10 cellular contexts compared by ENCODE assay signal in the genomic region with DNA sequence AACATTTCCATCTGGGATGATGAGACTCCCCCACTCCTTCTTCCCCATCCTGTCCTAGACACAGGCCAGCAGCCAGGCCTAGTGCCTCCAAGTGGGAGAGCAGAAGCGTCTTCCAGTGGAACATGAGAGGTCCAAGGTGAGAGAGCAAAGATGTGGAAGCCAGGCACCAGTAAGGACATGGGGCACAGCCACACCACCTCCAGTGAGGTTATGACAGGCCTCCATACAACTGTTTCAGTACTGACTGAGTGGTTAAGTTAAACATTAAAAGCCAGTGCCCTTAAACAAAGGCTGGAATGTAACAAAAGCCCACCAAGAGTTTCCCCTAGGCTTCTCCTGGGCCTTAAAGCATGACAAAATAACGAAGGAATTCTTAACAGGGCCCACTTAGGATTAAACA. TPM values are rescaled to one million over a fixed set of nuclear protein-coding genes. Genes with fewer than 3 reads are reported as not detected.
DNase-seq lines count a peak whose midpoint lies in the region; ATAC-seq, FAIRE-seq and TF ChIP-seq lines count a peak whose summit lies in the region.
"Had no signal": no experiment of that assay in that cellular context is flagged by ENCODE, and none has a peak within 500 bp of the region (broad histone marks: within the 10 kb centered on the region; RNA-seq: fewer than 3 reads in every experiment).

No MANE protein-coding gene starts in this region.

- CTCF ChIA-PET in CD8-positive, alpha-beta memory T cell (lab: Charles Lee), result no interaction called here
- CTCF ChIA-PET in PC-3 (lab: Charles Lee), result no interaction called here

- intact Hi-C loops in PC-3 (cut with micrococcal nuclease), result no loop called here
- intact Hi-C loops in ascending aorta (cut with DNase I), result no loop called here

- no peak for DNase-seq in CD8-positive, alpha-beta memory T cell
- no peak for DNase-seq in PC-3
- DNase-seq in immature natural killer cell, result no peak
- DNase-seq in CD1c-positive myeloid dendritic cell (ENCODE audit: extremely low spot score), result no peak
- DNase-seq in ascending aorta (ENCODE audit: low spot score in 2 of 2), result no peak
- DNase-seq in frontal cortex (ENCODE audit: low spot score in 2 of 2), result no peak
- DNase-seq in SJCRH30, result no peak
- DNase-seq: NCI-H82, ovary had no signal

- H3K27me3 Mint-ChIP-seq in CD8-positive, alpha-beta memory T cell, result no peaks in the 10 kb centered on the region
- peaks cover 4 to 5% (median 5%) of the 10 kb centered on the region in 3 donors for H3K27me3 Mint-ChIP-seq in immature natural killer cell (ENCODE audit: low read depth in 3 of 3)

- no peaks in the 10 kb centered on the region for H3K9me3 Mint-ChIP-seq in CD8-positive, alpha-beta memory T cell
- H3K9me3 Mint-ChIP-seq in immature natural killer cell, result no peaks in the 10 kb centered on the region

- H3F3A ChIP-seq in PC-3 (ENCODE audit: low read length, unreplicated experiment), result no peaks in the 10 kb centered on the region

- peak overlapping the region; percentile 26; the same call in 1 of the 2 replicates for H3K4me2 ChIP-seq in PC-3 (ENCODE audit: low read length)

- FAIRE-seq in frontal cortex (lab: Jason Lieb, UNC), result no peak

- H3K4me3 ChIP-seq in CD8-positive, alpha-beta memory T cell (ENCODE audit: low read length), result peak overlapping the region; percentile 6
- 0 out of 2 replicates have a peak overlapping the region, but pooled peaks have one; percentile 58 for H3K4me3 ChIP-seq in PC-3 (ENCODE audit: low read length)
- no peak overlapping the region for H3K4me3 ChIP-seq in ascending aorta
- no peak overlapping the region for H3K4me3 ChIP-seq in SJCRH30
- H3K4me3 ChIP-seq: ovary had no signal

- H2AFZ ChIP-seq in PC-3 (ENCODE audit: low read length), result no peak overlapping the region

- no TSS peak for BruUV-seq in PC-3 (replicated peaks; lab: Mats Ljungman, UMichigan)

- TF ChIP-seq CTCF in PC-3 (conservative IDR thresholded peaks at IDR 0.05; ENCODE audit: low read depth, low read length) (no peak), ascending aorta (IDR thresholded peaks at IDR 0.05) (no peak)

- peaks cover 24% of the 10 kb centered on the region for H3K36me3 ChIP-seq in CD8-positive, alpha-beta memory T cell (ENCODE audit: insufficient read depth, low read length)
- H3K36me3 ChIP-seq in PC-3 (ENCODE audit: low read depth, low read length) (peaks cover 17% of the 10 kb centered on the region), ascending aorta (peaks cover 33 to 51% of the 10 kb centered on the region in 2 donors), SJCRH30 (peaks cover 66% of the 10 kb centered on the region)
- H3K36me3 ChIP-seq: ovary had no signal

- H3K79me2 ChIP-seq in PC-3 (ENCODE audit: low read length), result peaks cover 65% of the 10 kb centered on the region

- H3K4me1 Mint-ChIP-seq in CD8-positive, alpha-beta memory T cell, result peaks cover 73 to 91% (median 90%) of the 10 kb centered on the region in 3 donors
- H3K4me1 Mint-ChIP-seq in immature natural killer cell, result peaks cover 67 to 88% of the 10 kb centered on the region in 2 donors

- peak overlapping the region in 6 of 7 donors; percentile 71 to 99 (median 80) for H3K4me3 Mint-ChIP-seq in CD8-positive, alpha-beta memory T cell
- H3K4me3 Mint-ChIP-seq in immature natural killer cell, result peak overlapping the region in 4 of 5 donors; percentile 24 to 46 (median 38)

- H3K4me1 ChIP-seq in CD8-positive, alpha-beta memory T cell (ENCODE audit: insufficient read depth, low read length), result peaks cover 54% of the 10 kb centered on the region
- H3K4me1 ChIP-seq in PC-3 (ENCODE audit: insufficient read depth, low read length) (peaks cover 22% of the 10 kb centered on the region), ascending aorta (peaks cover 8 to 37% of the 10 kb centered on the region in 2 donors), SJCRH30 (peaks cover 9% of the 10 kb centered on the region)

- H4K20me1 ChIP-seq in PC-3 (ENCODE audit: low read length), result 0 out of 2 replicates have a peak, but pooled peaks cover 2% of the 10 kb centered on the region

- H3K27ac ChIP-seq in CD8-positive, alpha-beta memory T cell (ENCODE audit: low read depth, low read length), result no peak overlapping the region
- no peak overlapping the region for H3K27ac ChIP-seq in PC-3 (ENCODE audit: low read length)
- no peak overlapping the region for H3K27ac ChIP-seq in ascending aorta
- H3K27ac ChIP-seq in SJCRH30, result no peak overlapping the region
- H3K27ac ChIP-seq: ovary had no signal

- ATAC-seq in GM21717 (IDR thresholded peaks at IDR 0.05; ENCODE audit: unreplicated experiment) (peak; percentile 38), PC-3 (no peak)

- H3K9ac ChIP-seq in PC-3 (ENCODE audit: low read length), result no peak overlapping the region

- peaks cover 21 to 87% (median 35%) of the 10 kb centered on the region in 3 donors for H3K36me3 Mint-ChIP-seq in CD8-positive, alpha-beta memory T cell
- peaks cover 48 to 58% (median 49%) of the 10 kb centered on the region in 3 donors for H3K36me3 Mint-ChIP-seq in immature natural killer cell

- POLR2A ChIA-PET in CD8-positive, alpha-beta memory T cell (lab: Charles Lee), result no interaction called here
- POLR2A ChIA-PET in PC-3 (lab: Charles Lee; ENCODE audit: unreplicated experiment), result no interaction called here

- no peaks in the 10 kb centered on the region for H3K9me3 ChIP-seq in CD8-positive, alpha-beta memory T cell (ENCODE audit: low read length)
- no peaks in the 10 kb centered on the region for H3K9me3 ChIP-seq in PC-3 (ENCODE audit: low read length)
- H3K9me3 ChIP-seq in ascending aorta, result no peaks in the 10 kb centered on the region
- H3K9me3 ChIP-seq in SJCRH30 (replicated peaks), result no peaks in the 10 kb centered on the region
- H3K9me3 ChIP-seq: ovary had no signal

- no peaks in the 10 kb centered on the region for H3K27me3 ChIP-seq in CD8-positive, alpha-beta memory T cell (ENCODE audit: insufficient read depth, low read length, poor library complexity, severe bottlenecking)
- H3K27me3 ChIP-seq in PC-3 (ENCODE audit: low read length), result no peaks in the 10 kb centered on the region
- no peaks in the 10 kb centered on the region for H3K27me3 ChIP-seq in ascending aorta
- H3K27me3 ChIP-seq in SJCRH30, result no peaks in the 10 kb centered on the region
- H3K27me3 ChIP-seq: ovary had no signal

- no peaks in the 10 kb centered on the region for H3K9me2 ChIP-seq in PC-3 (replicated peaks; ENCODE audit: low read length)

- H3K27ac Mint-ChIP-seq in CD8-positive, alpha-beta memory T cell, result peak overlapping the region in 5 of 8 donors; percentile 40 to 89 (median 81)
- peak overlapping the region in 2 of 6 donors; percentile 43 to 49 for H3K27ac Mint-ChIP-seq in immature natural killer cell

RNA-seq across cellular contexts. Expression of a gene that starts 5.3 kb away (rescaled TPM):
- 10 to 100 TPM; 19.5 to 19.9 TPM for total RNA-seq in CD8-positive, alpha-beta memory T cell
- 7.5 TPM for polyA plus RNA-seq in CD8-positive, alpha-beta memory T cell
- total RNA-seq in PC-3 (2014; rRNA removed), result 4.5 and 6.1 TPM in 2 replicates
- 1 to 10 TPM; 3.1 to 6.6 (median 4.1) TPM for polyA plus RNA-seq in immature natural killer cell
- 10.2 TPM for total RNA-seq in ascending aorta
- 16.3 TPM for total RNA-seq in frontal cortex
- 15.4 and 17.5 TPM in 2 replicates for total RNA-seq in SJCRH30 (2014; rRNA removed; shearing (Covaris generic))

RNA-seq across cellular contexts. Expression of a gene that starts 22.2 kb away (rescaled TPM):
- 10 to 100 TPM; 33.2 to 34.7 TPM for total RNA-seq in CD8-positive, alpha-beta memory T cell
- polyA plus RNA-seq in CD8-positive, alpha-beta memory T cell, result 18.8 TPM
- total RNA-seq in PC-3 (2014; rRNA removed) (9.1 and 17.9 TPM in 2 replicates), ascending aorta (55.6 TPM), frontal cortex (27.3 TPM)
- 10 to 100 TPM in 1 of 3 donors, 1 to 10 TPM in 2; 7.5 to 13.4 (median 9.5) TPM for polyA plus RNA-seq in immature natural killer cell
- total RNA-seq in SJCRH30 (2014; rRNA removed; shearing (Covaris generic)), result 23.0 and 27.2 TPM in 2 replicates

RNA-seq across cellular contexts. Expression of a gene that starts 37.2 kb away (rescaled TPM):
- total RNA-seq in CD8-positive, alpha-beta memory T cell, result 10 to 100 TPM; 15.1 to 15.8 TPM
- 9.4 TPM for polyA plus RNA-seq in CD8-positive, alpha-beta memory T cell
- total RNA-seq in PC-3 (2014; rRNA removed) (12.6 and 13.8 TPM in 2 replicates), ascending aorta (14.2 TPM), frontal cortex (4.9 TPM)
- polyA plus RNA-seq in immature natural killer cell, result 10 to 100 TPM; 10.2 to 19.0 (median 13.2) TPM
- 7.6 and 8.2 TPM in 2 replicates for total RNA-seq in SJCRH30 (2014; rRNA removed; shearing (Covaris generic))

RNA-seq across cellular contexts. Expression of a gene that starts 37.3 kb away (rescaled TPM):
- under 1 TPM in 1 of 2 experiments, not detected in 1; 0.13 TPM for total RNA-seq in CD8-positive, alpha-beta memory T cell
- 0.46 TPM for polyA plus RNA-seq in CD8-positive, alpha-beta memory T cell
- total RNA-seq in PC-3 (2014; rRNA removed) (0.62 and 2.1 TPM in 2 replicates), ascending aorta (0.11 TPM), frontal cortex (37.9 TPM)
- polyA plus RNA-seq in immature natural killer cell, result 1 to 10 TPM in 1 of 3 donors, under 1 TPM in 2; 0.15 to 1.0 (median 0.44) TPM
- 0.28 TPM in 1 of 2 replicates, not detected in the other for total RNA-seq in SJCRH30 (2014; rRNA removed; shearing (Covaris generic))

Comparison
In these comparisons a context has a peak if more than half of its experiments do, and no peak if none do; other contexts are left out.
1. H3K4me3 ChIP-seq: peak in CD8-positive, alpha-beta memory T cell (single experiment) and PC-3 (single experiment); none in ascending aorta (0 of 2) and SJCRH30 (single experiment).